2 cellular contexts compared by ENCODE assay signal in the genomic region with DNA sequence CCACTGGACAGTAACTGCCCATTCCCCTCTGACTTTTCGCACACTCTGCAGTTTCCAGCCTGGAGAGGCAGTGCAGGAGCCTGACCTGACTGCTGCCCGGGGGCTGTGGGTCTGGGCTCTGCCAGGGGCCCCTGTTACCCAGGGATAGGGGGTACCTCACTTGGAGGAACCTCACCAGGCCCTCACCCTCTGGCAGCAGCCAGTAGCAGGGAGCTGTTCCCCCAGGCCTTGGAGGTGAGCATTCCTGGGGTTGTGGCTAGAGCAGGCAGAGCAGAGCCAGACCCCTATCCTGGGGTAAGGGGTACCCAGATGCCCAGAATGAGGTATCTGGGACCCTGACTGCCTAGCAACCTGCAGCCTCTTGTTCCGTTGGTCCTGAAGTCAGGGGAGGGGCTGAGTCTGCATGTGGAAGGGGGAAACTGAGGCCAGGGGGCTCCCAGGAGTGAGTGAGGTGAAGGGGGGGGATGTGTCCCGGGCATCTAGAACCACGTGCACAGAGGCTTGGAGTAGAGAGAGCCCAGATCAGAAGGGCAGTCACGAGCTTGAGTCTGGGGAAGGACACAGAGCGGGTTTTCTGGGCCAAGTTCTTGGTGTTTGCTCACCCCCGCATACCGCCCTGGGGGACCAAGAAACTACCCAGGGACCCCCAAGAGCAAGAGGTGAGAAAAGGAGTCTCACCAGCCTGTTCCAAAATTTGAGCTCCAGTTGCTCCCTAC.
TF ChIP-seq lines count a peak whose summit lies in the region.

No MANE protein-coding gene starts in this region.

TF ChIP-seq in H1, 55 proteins besides CTCF, POLR2A, EP300 and RAD21:
- no peak for TF ChIP-seq CHD1 (IDR thresholded peaks at IDR 0.05; ENCODE audit: low read depth, low read length)
- no peak for TF ChIP-seq ASH2L (IDR thresholded peaks at IDR 0.05; ENCODE audit: low read length)
- no peak for TF ChIP-seq TCF12 (IDR thresholded peaks at IDR 0.05; ENCODE audit: low read depth, low read length)
- TF ChIP-seq, protein P1, sequence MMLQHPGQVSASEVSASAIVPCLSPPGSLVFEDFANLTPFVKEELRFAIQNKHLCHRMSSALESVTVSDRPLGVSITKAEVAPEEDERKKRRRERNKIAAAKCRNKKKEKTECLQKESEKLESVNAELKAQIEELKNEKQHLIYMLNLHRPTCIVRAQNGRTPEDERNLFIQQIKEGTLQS (IDR thresholded peaks at IDR 0.05; ENCODE audit: insufficient read depth, low read depth, low read length): no peak
- no peak for TF ChIP-seq HDAC6 (IDR thresholded peaks at IDR 0.05; ENCODE audit: low read depth, low read length)
- no peak for TF ChIP-seq SIX5 (IDR thresholded peaks at IDR 0.05; ENCODE audit: low read depth, low read length)
- no peak for TF ChIP-seq BRCA1 (IDR thresholded peaks at IDR 0.05; ENCODE audit: low read depth, low read length)
- TF ChIP-seq CEBPB (IDR thresholded peaks at IDR 0.05; ENCODE audit: low read depth, low read length): no peak
- no peak for TF ChIP-seq GABPA (IDR thresholded peaks at IDR 0.05; ENCODE audit: borderline replicate concordance, insufficient read depth, low read length)
- no peak for TF ChIP-seq EGR1 (IDR thresholded peaks at IDR 0.05; ENCODE audit: borderline replicate concordance, low read depth, low read length)
- TF ChIP-seq NRF1 (IDR thresholded peaks at IDR 0.05; ENCODE audit: low read depth, low read length): no peak
- no peak for TF ChIP-seq RBBP5 (IDR thresholded peaks at IDR 0.05; ENCODE audit: borderline replicate concordance, low read depth, low read length)
- no peak for TF ChIP-seq KDM4A (IDR thresholded peaks at IDR 0.05; ENCODE audit: low read depth, low read length, severe bottlenecking)
- TF ChIP-seq EZH2 (IDR thresholded peaks at IDR 0.05; ENCODE audit: low read depth, low read length, severe bottlenecking): no peak

TF ChIP-seq in neural cell, 6 proteins besides CTCF, POLR2A, EP300 and RAD21:
- no peak for TF ChIP-seq TAF1 (IDR thresholded peaks at IDR 0.05; ENCODE audit: low read depth)
- no peak for TF ChIP-seq SMC3 (conservative IDR thresholded peaks at IDR 0.05; ENCODE audit: poor library complexity)
